ENCODE assay signal across 17 cellular contexts in genomic region chr10:125063256-125063945, GRCh38.
DNase-seq lines count a peak whose midpoint lies in the region; ATAC-seq and TF ChIP-seq lines count a peak whose summit lies in the region.
"Had no signal": no experiment of that assay in that cellular context is flagged by ENCODE, and none has a peak within 500 bp of the region (broad histone marks: within the 10 kb centered on the region; RNA-seq: fewer than 3 reads in every experiment).

No MANE protein-coding gene starts in this region.

- H3K4me3 ChIP-seq in left ventricle myocardium inferior (no peak overlapping the region), right atrium auricular region (no peak overlapping the region), testis (no peak overlapping the region)

- no peak for TF ChIP-seq POLR2A in testis (IDR thresholded peaks at IDR 0.05)

- H3K9me3 ChIP-seq in left ventricle myocardium inferior (replicated peaks) (no peaks in the 10 kb centered on the region), right atrium auricular region (no peaks in the 10 kb centered on the region), testis (no peaks in the 10 kb centered on the region)
- H3K9me3 ChIP-seq: Caco-2 had no signal

- peak overlapping the region; percentile 62 for H3K4me3 Mint-ChIP-seq in nephron progenitor cell
- H3K4me3 Mint-ChIP-seq: activated CD4-positive, alpha-beta memory T cell treated with anti-CD3 and anti-CD28 coated beads, Interleukin-2, amount 10 ng/mL, durations not matched to agents 7 days and 5 days; stimulated activated effector memory CD8-positive, alpha-beta T cell treated with anti-CD3 and anti-CD28 coated beads, Interleukin-12 subunit alpha, Interleukin-12 subunit beta, amount 100 ng/mL, for 72 hours had no signal

- WGBS in testis, 2 donors, result 87 to 90% methylated on average over 23 of the region's 23 CpGs

- H3K4me1 Mint-ChIP-seq in nephron progenitor cell, result peaks cover 98% of the 10 kb centered on the region

- H3K4me1 ChIP-seq in left ventricle myocardium inferior (peaks cover 98% of the 10 kb centered on the region), right atrium auricular region (peaks cover 0 to 88% of the 10 kb centered on the region in 2 donors), testis (peaks cover 68% of the 10 kb centered on the region)

- H3K9me3 Mint-ChIP-seq in nephron progenitor cell, result no peaks in the 10 kb centered on the region
- H3K9me3 Mint-ChIP-seq: activated CD4-positive, alpha-beta memory T cell treated with anti-CD3 and anti-CD28 coated beads, Interleukin-2, amount 10 ng/mL, durations not matched to agents 7 days and 5 days; stimulated activated effector memory CD8-positive, alpha-beta T cell treated with anti-CD3 and anti-CD28 coated beads, Interleukin-12 subunit alpha, Interleukin-12 subunit beta, amount 100 ng/mL, for 72 hours had no signal

- H3K27me3 Mint-ChIP-seq in nephron progenitor cell (ENCODE audit: low read depth, poor library complexity), result peaks cover 6% of the 10 kb centered on the region

- DNase-seq in left ventricle myocardium inferior (peak; percentile 5), right atrium auricular region (ENCODE audit: low spot score) (no peak), nephron progenitor cell (no peak), testis (no peak)
- DNase-seq in stimulated activated CD4-positive, alpha-beta T cell treated with anti-CD3 and anti-CD28 coated beads, Interleukin-2, amount 100 ng/mL, for 24 hours, result no peak
- DNase-seq: activated CD4-positive, alpha-beta memory T cell treated with anti-CD3 and anti-CD28 coated beads, Interleukin-2, amount 10 ng/mL, durations not matched to agents 7 days and 5 days; activated effector memory CD4-positive, alpha-beta T cell treated with Interleukin-2 at 50 U/mL for 16 hours; Caco-2; effector CD8-positive, alpha-beta T cell; islet precursor cell; NCI-H187 treated with DMSO at 0.1 percent for 48 hours; NCI-H69; stimulated activated CD4-positive, alpha-beta T cell treated with anti-CD3 and anti-CD28 coated beads, Interleukin-4, amount 100 ng/mL, for 4 hours had no signal

- intact Hi-C loops in left ventricle myocardium inferior (cut with micrococcal nuclease), result no loop called here
- intact Hi-C loops in testis (cut with DNase I; ENCODE audit: low total_unique reads), result no loop called here

- peaks cover 47% of the 10 kb centered on the region for H3K36me3 Mint-ChIP-seq in nephron progenitor cell (ENCODE audit: low read depth)
- H3K36me3 Mint-ChIP-seq: stimulated activated effector memory CD8-positive, alpha-beta T cell treated with anti-CD3 and anti-CD28 coated beads, Interleukin-12 subunit alpha, Interleukin-12 subunit beta, amount 100 ng/mL, for 72 hours had no signal

- no peak for TF ChIP-seq CTCF in left ventricle myocardium inferior (IDR thresholded peaks at IDR 0.05; ENCODE audit: borderline replicate concordance)
- TF ChIP-seq CTCF in right atrium auricular region (IDR thresholded peaks at IDR 0.05), result no peak
- no peak for TF ChIP-seq CTCF in nephron progenitor cell (IDR thresholded peaks at IDR 0.05)
- no peak for TF ChIP-seq CTCF in testis (IDR thresholded peaks at IDR 0.05)

- H3K27me3 ChIP-seq in left ventricle myocardium inferior (ENCODE audit: low read depth) (no peaks in the 10 kb centered on the region), right atrium auricular region (no peaks in the 10 kb centered on the region), testis (no peaks in the 10 kb centered on the region)

- H3K27ac ChIP-seq in left ventricle myocardium inferior (replicated peaks) (peak overlapping the region; percentile 91), right atrium auricular region (peak overlapping the region in 1 of 2 donors; percentile 93), cingulate gyrus (ENCODE audit: low read depth, low read length) (peak overlapping the region; percentile 58), testis (peak overlapping the region in 1 of 2 donors; percentile 77)

- ATAC-seq in GM18511 (IDR thresholded peaks at IDR 0.05; ENCODE audit: unreplicated experiment) (no peak), GM19463 (IDR thresholded peaks at IDR 0.05; ENCODE audit: unreplicated experiment) (no peak)
- ATAC-seq: stimulated activated effector memory CD8-positive, alpha-beta T cell treated with anti-CD3 and anti-CD28 coated beads, Interleukin-12 subunit alpha, Interleukin-12 subunit beta, amount 100 ng/mL, for 72 hours had no signal

- H3K27ac Mint-ChIP-seq in nephron progenitor cell, result peak overlapping the region; percentile 89
- H3K27ac Mint-ChIP-seq: activated CD4-positive, alpha-beta memory T cell treated with anti-CD3 and anti-CD28 coated beads, Interleukin-2, amount 10 ng/mL, durations not matched to agents 7 days and 5 days; stimulated activated effector memory CD8-positive, alpha-beta T cell treated with anti-CD3 and anti-CD28 coated beads, Interleukin-12 subunit alpha, Interleukin-12 subunit beta, amount 100 ng/mL, for 72 hours had no signal

- H3K36me3 ChIP-seq in left ventricle myocardium inferior, result no peaks in the 10 kb centered on the region
- H3K36me3 ChIP-seq in right atrium auricular region, result peaks cover 5% of the 10 kb centered on the region
- H3K36me3 ChIP-seq in testis (ENCODE audit: low read depth, missing control alignments), result no peaks in the 10 kb centered on the region
